ENCODE assay signal across 14 cellular contexts in genomic region chr9:19641046-19641445, GRCh38.
DNase-seq lines count a peak whose midpoint lies in the region; ATAC-seq and TF ChIP-seq lines count a peak whose summit lies in the region.
"Had no signal": no experiment of that assay in that cellular context is flagged by ENCODE, and none has a peak within 500 bp of the region (broad histone marks: within the 10 kb centered on the region; RNA-seq: fewer than 3 reads in every experiment).

No MANE protein-coding gene starts in this region.

- no peak overlapping the region for H3K9ac ChIP-seq in neural progenitor cell

- H3K4me1 Mint-ChIP-seq in neural progenitor cell = no peaks in the 10 kb centered on the region
- H3K4me1 Mint-ChIP-seq in CD4-positive, alpha-beta memory T cell = no peaks in the 10 kb centered on the region
- H3K4me1 Mint-ChIP-seq: central memory CD8-positive, alpha-beta T cell had no signal

- peak overlapping the region; percentile 65 for H2AFZ ChIP-seq in neural progenitor cell (replicated peaks)

- intact Hi-C loops in lower lobe of right lung (cut with DNase I) = no loop called here
- intact Hi-C loops in CD4-positive, alpha-beta memory T cell (cut with micrococcal nuclease) = no loop called here

- H3K27me3 ChIP-seq in neural progenitor cell (no peaks in the 10 kb centered on the region), lower lobe of right lung (ENCODE audit: low read depth) (no peaks in the 10 kb centered on the region)
- H3K27me3 ChIP-seq in CD4-positive, alpha-beta memory T cell (ENCODE audit: insufficient read depth, low read length) = no peaks in the 10 kb centered on the region
- H3K27me3 ChIP-seq: SJCRH30 had no signal

- H3K9me3 Mint-ChIP-seq in neural progenitor cell = no peaks in the 10 kb centered on the region
- no peaks in the 10 kb centered on the region for H3K9me3 Mint-ChIP-seq in CD4-positive, alpha-beta memory T cell
- H3K9me3 Mint-ChIP-seq: central memory CD8-positive, alpha-beta T cell had no signal

- H3K36me3 ChIP-seq in neural progenitor cell (no peaks in the 10 kb centered on the region), lower lobe of right lung (no peaks in the 10 kb centered on the region)
- H3K36me3 ChIP-seq in CD4-positive, alpha-beta memory T cell (ENCODE audit: insufficient read depth, low read length) = no peaks in the 10 kb centered on the region
- H3K36me3 ChIP-seq: SJCRH30 had no signal

- H3K27me3 Mint-ChIP-seq in neural progenitor cell (ENCODE audit: insufficient read depth, low read depth) = peaks cover 2% of the 10 kb centered on the region
- H3K27me3 Mint-ChIP-seq in CD4-positive, alpha-beta memory T cell = peaks cover 3 to 5% of the 10 kb centered on the region in 2 donors
- H3K27me3 Mint-ChIP-seq: central memory CD8-positive, alpha-beta T cell had no signal

- POLR2A ChIA-PET in CD4-positive, alpha-beta memory T cell (lab: Charles Lee; ENCODE audit: partially characterized antibody) = no interaction called here

- CTCF ChIA-PET in CD4-positive, alpha-beta memory T cell (lab: Charles Lee; ENCODE audit: partially characterized antibody) = no interaction called here

- H3F3A ChIP-seq in neural progenitor cell (ENCODE audit: low read depth) = no peaks in the 10 kb centered on the region

- DNase-seq in M059J (ENCODE audit: low read depth) = peak; percentile 7
- peak in 3 of 61 donors; percentile 18 to 29 (median 29) for DNase-seq in caudate nucleus (lab: John Stamatoyannopoulos, UW)
- DNase-seq in neural progenitor cell (ENCODE audit: low spot score) = peak; percentile 36
- DNase-seq in lower lobe of right lung = no peak
- no peak for DNase-seq in CD4-positive, alpha-beta memory T cell
- no peak for DNase-seq in DMS153 treated with DMSO at 0.1 percent for 48 hours (lab: John Stamatoyannopoulos, UW; ENCODE audit: unreplicated experiment)
- DNase-seq: activated CD4-positive, alpha-beta T cell treated with anti-CD3 and anti-CD28 coated beads for 4 hours; activated effector memory CD4-positive, alpha-beta T cell treated with Interleukin-2 at 50 U/mL for 16 hours; DND-41; left ventricle myocardium superior; SJCRH30; stimulated activated CD4-positive, alpha-beta T cell treated with anti-CD3 and anti-CD28 coated beads, Interleukin-12 subunit alpha, Interleukin-12 subunit beta, amount 100 ng/mL, for 4 hours had no signal

- no peak overlapping the region for H3K4me3 Mint-ChIP-seq in neural progenitor cell
- no peak overlapping the region for H3K4me3 Mint-ChIP-seq in CD4-positive, alpha-beta memory T cell
- H3K4me3 Mint-ChIP-seq: central memory CD8-positive, alpha-beta T cell had no signal

- H3K79me2 ChIP-seq in neural progenitor cell (ENCODE audit: low read depth) = no peaks in the 10 kb centered on the region

- H3K9me3 ChIP-seq in neural progenitor cell (ENCODE audit: low read depth) (no peaks in the 10 kb centered on the region), lower lobe of right lung (no peaks in the 10 kb centered on the region)
- H3K9me3 ChIP-seq in CD4-positive, alpha-beta memory T cell (ENCODE audit: control insufficient read depth in 1 of 2, low read length in 2 of 2) = no peaks in the 10 kb centered on the region
- H3K9me3 ChIP-seq: SJCRH30 had no signal

- no peaks in the 10 kb centered on the region for H4K20me1 ChIP-seq in neural progenitor cell (ENCODE audit: low read depth)

- no peaks in the 10 kb centered on the region for H3K36me3 Mint-ChIP-seq in neural progenitor cell
- H3K36me3 Mint-ChIP-seq in CD4-positive, alpha-beta memory T cell = no peaks in the 10 kb centered on the region

- no peak overlapping the region for H3K27ac Mint-ChIP-seq in neural progenitor cell
- H3K27ac Mint-ChIP-seq in CD4-positive, alpha-beta memory T cell = no peak overlapping the region

- H3K4me3 ChIP-seq in neural progenitor cell (no peak overlapping the region), lower lobe of right lung (no peak overlapping the region)
- no peak overlapping the region for H3K4me3 ChIP-seq in CD4-positive, alpha-beta memory T cell (ENCODE audit: low read length in 2 of 2)
- H3K4me3 ChIP-seq: SJCRH30 had no signal

- no peaks in the 10 kb centered on the region for H3K4me1 ChIP-seq in neural progenitor cell
- no peaks in the 10 kb centered on the region for H3K4me1 ChIP-seq in lower lobe of right lung
- no peaks in the 10 kb centered on the region for H3K4me1 ChIP-seq in CD4-positive, alpha-beta memory T cell (ENCODE audit: insufficient read depth, low read length)
- H3K4me1 ChIP-seq: SJCRH30 had no signal

- no peak for ATAC-seq in lower lobe of right lung
- ATAC-seq: left ventricle myocardium superior had no signal

- no peak overlapping the region for H3K4me2 ChIP-seq in neural progenitor cell

- H3K27ac ChIP-seq in caudate nucleus (ENCODE audit: low read depth, low read length) (peak overlapping the region; percentile 60), neural progenitor cell (no peak overlapping the region), lower lobe of right lung (no peak overlapping the region)
- H3K27ac ChIP-seq in CD4-positive, alpha-beta memory T cell (ENCODE audit: low read depth, low read length) = no peak overlapping the region
- H3K27ac ChIP-seq: SJCRH30 had no signal

- peak; percentile 12 for TF ChIP-seq CTCF in GM12873 (IDR thresholded peaks at IDR 0.05; ENCODE audit: insufficient read depth, low read depth, low read length, missing control alignments)
- peak; percentile 43 for TF ChIP-seq CTCF in neural progenitor cell (IDR thresholded peaks at IDR 0.05)
- no peak for TF ChIP-seq CTCF in lower lobe of right lung (IDR thresholded peaks at IDR 0.05)

Comparison
In these comparisons a context has a peak if more than half of its experiments do, and no peak if none do; other contexts are left out.
1. DNase-seq: peak in M059J (single experiment) and neural progenitor cell (single experiment); none in lower lobe of right lung (single experiment), CD4-positive, alpha-beta memory T cell (0 of 5) and DMS153 treated with DMSO at 0.1 percent for 48 hours (single experiment).